ENCODE assay signal across 15 cellular contexts in the genomic region with DNA sequence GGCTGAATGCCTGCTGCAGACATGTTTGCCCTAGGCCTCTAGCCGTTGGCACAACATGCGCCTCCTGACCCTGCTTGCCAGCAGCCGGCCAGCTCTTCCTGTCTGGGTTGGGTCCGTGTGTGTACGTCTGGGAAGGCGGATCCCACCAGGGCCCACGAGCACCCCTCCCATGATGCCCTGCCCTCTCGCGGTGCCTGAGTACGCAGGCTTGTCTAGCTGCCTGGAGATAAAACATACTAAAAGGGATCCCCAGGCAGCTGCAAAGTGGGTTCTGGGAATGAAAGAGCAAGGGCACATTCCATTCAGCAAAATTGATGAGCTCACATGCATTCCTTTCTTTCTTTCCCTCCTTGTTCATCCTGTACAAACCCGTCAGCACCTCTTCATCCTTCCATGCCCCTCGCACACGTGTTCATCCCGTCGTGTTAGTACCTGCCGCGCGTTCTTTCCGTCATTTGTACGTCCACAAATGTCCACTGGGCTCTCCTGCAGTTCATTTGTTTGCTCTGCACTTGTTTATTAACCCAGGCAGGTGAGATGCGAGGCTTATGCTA.
DNase-seq lines count a peak whose midpoint lies in the region; ATAC-seq and TF ChIP-seq lines count a peak whose summit lies in the region.
"Had no signal": no experiment of that assay in that cellular context is flagged by ENCODE, and none has a peak within 500 bp of the region (broad histone marks: within the 10 kb centered on the region; RNA-seq: fewer than 3 reads in every experiment).

No MANE protein-coding gene starts in this region.

- no peak overlapping the region for H3K4me3 ChIP-seq in H7 (ENCODE audit: insufficient read depth, low read depth, low read length)
- no peak overlapping the region for H3K4me3 ChIP-seq in fibroblast of pulmonary artery (replicated peaks; ENCODE audit: low read depth, low read length)
- H3K4me3 ChIP-seq in mesenchymal stem cell (ENCODE audit: insufficient read depth in 1 of 2, low read depth in 1 of 2, low read length in 2 of 2), result no peak overlapping the region
- H3K4me3 ChIP-seq: coronary artery, right atrium auricular region had no signal

- no peak overlapping the region for H3K27ac ChIP-seq in mesenchymal stem cell (ENCODE audit: low read length, poor library complexity, severe bottlenecking)
- H3K27ac ChIP-seq: C4-2B, right atrium auricular region had no signal

- H2BK5ac ChIP-seq in mesenchymal stem cell (ENCODE audit: low read depth, low read length, poor library complexity, severe bottlenecking), result no peak overlapping the region

- ATAC-seq in omental fat pad (ENCODE audit: low FRiP score), result peak; percentile 46
- no peak for ATAC-seq in HG02763 (IDR thresholded peaks at IDR 0.05; ENCODE audit: unreplicated experiment)
- ATAC-seq: activated naive CD4-positive, alpha-beta T cell treated with anti-CD3 and anti-CD28 coated beads, Interleukin-2, amount 50 U/mL, for 72 hours had no signal

- H3K18ac ChIP-seq in mesenchymal stem cell (ENCODE audit: low read depth in 1 of 2, low read length in 2 of 2), result no peak overlapping the region

- no peaks in the 10 kb centered on the region for H3K36me3 ChIP-seq in H7 (replicated peaks; ENCODE audit: control insufficient read depth, insufficient read depth, low read length)
- H3K36me3 ChIP-seq in mesenchymal stem cell (ENCODE audit: control insufficient read depth in 1 of 2, insufficient read depth in 2 of 2, low read depth in 1 of 2, low read length in 2 of 2), result peaks cover 0 to 96% of the 10 kb centered on the region in 2 experiments

- H3K4me2 ChIP-seq in mesenchymal stem cell (ENCODE audit: low read length, poor library complexity, severe bottlenecking), result no peak overlapping the region

- H3K9me3 ChIP-seq in mesenchymal stem cell (ENCODE audit: control insufficient read depth, low read length), result no peaks in the 10 kb centered on the region
- H3K9me3 ChIP-seq: right atrium auricular region had no signal

- 73% methylated on average over 21 of the region's 21 CpGs for WGBS in mesenchymal stem cell

- peaks cover 12% of the 10 kb centered on the region for H3K4me1 ChIP-seq in mesenchymal stem cell (ENCODE audit: control insufficient read depth, insufficient read depth, low read depth, low read length)

- H3K27me3 ChIP-seq in H7 (ENCODE audit: control insufficient read depth, insufficient read depth, low read length) (no peaks in the 10 kb centered on the region), mesenchymal stem cell (ENCODE audit: control insufficient read depth in 1 of 2, insufficient read depth in 1 of 2, low read length in 2 of 2) (no peaks in the 10 kb centered on the region)
- H3K27me3 ChIP-seq: right atrium auricular region had no signal

- H3K4ac ChIP-seq in mesenchymal stem cell (ENCODE audit: low read depth in 1 of 2, low read length in 2 of 2), result no peak overlapping the region

- H2AK5ac ChIP-seq in mesenchymal stem cell (ENCODE audit: low read length, severe bottlenecking), result no peak overlapping the region

- DNase-seq in H7, result peak; percentile 43
- peak; percentile 19 for DNase-seq in NCI-H69 (lab: John Stamatoyannopoulos, UW)
- peak; percentile 3 for DNase-seq in fibroblast of pulmonary artery (ENCODE audit: low read depth)
- DNase-seq in omental fat pad (ENCODE audit: low spot score), result no peak
- DNase-seq in NCI-H526 (lab: John Stamatoyannopoulos, UW), result no peak
- DNase-seq in DMS 273 treated with DMSO at 0.1 percent for 48 hours (lab: John Stamatoyannopoulos, UW), result no peak
- DNase-seq in mesenchymal stem cell, result no peak
- DNase-seq: activated CD4-positive, CD25-positive, alpha-beta regulatory T cell; activated CD8-positive, alpha-beta memory T cell treated with anti-CD3 and anti-CD28 coated beads, Interleukin-2, amount 50 U/mL, for 4 hours; NCI-H187 had no signal

- TF ChIP-seq CTCF in fibroblast of pulmonary artery (IDR thresholded peaks at IDR 0.05; ENCODE audit: low read length, missing control alignments), result no peak
- TF ChIP-seq CTCF in omental fat pad (IDR thresholded peaks at IDR 0.05), result no peak

- H3K14ac ChIP-seq in mesenchymal stem cell (ENCODE audit: low read length in 2 of 2), result no peak overlapping the region

- no peak overlapping the region for H3K23ac ChIP-seq in mesenchymal stem cell (ENCODE audit: low read length in 2 of 2)

- H3K79me1 ChIP-seq in mesenchymal stem cell (replicated peaks; ENCODE audit: low read length, poor library complexity, severe bottlenecking), result no peaks in the 10 kb centered on the region

- H2BK120ac ChIP-seq in mesenchymal stem cell (ENCODE audit: low read depth, low read length), result no peak overlapping the region

- H4K8ac ChIP-seq in mesenchymal stem cell (ENCODE audit: low read length), result no peak overlapping the region

- no peak overlapping the region for H2AFZ ChIP-seq in mesenchymal stem cell (ENCODE audit: low read depth, low read length)

- no peak overlapping the region for H4K91ac ChIP-seq in mesenchymal stem cell (ENCODE audit: low read length)

- H2BK12ac ChIP-seq in mesenchymal stem cell (ENCODE audit: low read length in 2 of 2), result no peak overlapping the region

- no peak overlapping the region for H3K9ac ChIP-seq in mesenchymal stem cell (ENCODE audit: low read length)

- no peak overlapping the region for H2BK15ac ChIP-seq in mesenchymal stem cell (ENCODE audit: low read depth, poor library complexity, severe bottlenecking)

Comparison
In these comparisons a context has a peak if more than half of its experiments do, and no peak if none do; other contexts are left out.
1. DNase-seq: peak in H7 (single experiment), NCI-H69 (single experiment) and fibroblast of pulmonary artery (single experiment); none in omental fat pad (single experiment), NCI-H526 (0 of 2), DMS 273 treated with DMSO at 0.1 percent for 48 hours (single experiment) and mesenchymal stem cell (single experiment).